Comparison of ENCODE assay signal across 1 cellular context in genomic region chr11:119381186-119381988, GRCh38.
TF ChIP-seq lines count a peak whose summit lies in the region.

A gene with protein sequence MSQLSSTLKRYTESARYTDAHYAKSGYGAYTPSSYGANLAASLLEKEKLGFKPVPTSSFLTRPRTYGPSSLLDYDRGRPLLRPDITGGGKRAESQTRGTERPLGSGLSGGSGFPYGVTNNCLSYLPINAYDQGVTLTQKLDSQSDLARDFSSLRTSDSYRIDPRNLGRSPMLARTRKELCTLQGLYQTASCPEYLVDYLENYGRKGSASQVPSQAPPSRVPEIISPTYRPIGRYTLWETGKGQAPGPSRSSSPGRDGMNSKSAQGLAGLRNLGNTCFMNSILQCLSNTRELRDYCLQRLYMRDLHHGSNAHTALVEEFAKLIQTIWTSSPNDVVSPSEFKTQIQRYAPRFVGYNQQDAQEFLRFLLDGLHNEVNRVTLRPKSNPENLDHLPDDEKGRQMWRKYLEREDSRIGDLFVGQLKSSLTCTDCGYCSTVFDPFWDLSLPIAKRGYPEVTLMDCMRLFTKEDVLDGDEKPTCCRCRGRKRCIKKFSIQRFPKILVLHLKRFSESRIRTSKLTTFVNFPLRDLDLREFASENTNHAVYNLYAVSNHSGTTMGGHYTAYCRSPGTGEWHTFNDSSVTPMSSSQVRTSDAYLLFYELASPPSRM (minus strand): TSS chr11:119381690. CDS start chr11:119373480, 8,210 bp downstream.

TF ChIP-seq in K562, 482 proteins besides CTCF, POLR2A, EP300 and RAD21 (continued from another document and continues in another):
- TF ChIP-seq, protein P1, sequence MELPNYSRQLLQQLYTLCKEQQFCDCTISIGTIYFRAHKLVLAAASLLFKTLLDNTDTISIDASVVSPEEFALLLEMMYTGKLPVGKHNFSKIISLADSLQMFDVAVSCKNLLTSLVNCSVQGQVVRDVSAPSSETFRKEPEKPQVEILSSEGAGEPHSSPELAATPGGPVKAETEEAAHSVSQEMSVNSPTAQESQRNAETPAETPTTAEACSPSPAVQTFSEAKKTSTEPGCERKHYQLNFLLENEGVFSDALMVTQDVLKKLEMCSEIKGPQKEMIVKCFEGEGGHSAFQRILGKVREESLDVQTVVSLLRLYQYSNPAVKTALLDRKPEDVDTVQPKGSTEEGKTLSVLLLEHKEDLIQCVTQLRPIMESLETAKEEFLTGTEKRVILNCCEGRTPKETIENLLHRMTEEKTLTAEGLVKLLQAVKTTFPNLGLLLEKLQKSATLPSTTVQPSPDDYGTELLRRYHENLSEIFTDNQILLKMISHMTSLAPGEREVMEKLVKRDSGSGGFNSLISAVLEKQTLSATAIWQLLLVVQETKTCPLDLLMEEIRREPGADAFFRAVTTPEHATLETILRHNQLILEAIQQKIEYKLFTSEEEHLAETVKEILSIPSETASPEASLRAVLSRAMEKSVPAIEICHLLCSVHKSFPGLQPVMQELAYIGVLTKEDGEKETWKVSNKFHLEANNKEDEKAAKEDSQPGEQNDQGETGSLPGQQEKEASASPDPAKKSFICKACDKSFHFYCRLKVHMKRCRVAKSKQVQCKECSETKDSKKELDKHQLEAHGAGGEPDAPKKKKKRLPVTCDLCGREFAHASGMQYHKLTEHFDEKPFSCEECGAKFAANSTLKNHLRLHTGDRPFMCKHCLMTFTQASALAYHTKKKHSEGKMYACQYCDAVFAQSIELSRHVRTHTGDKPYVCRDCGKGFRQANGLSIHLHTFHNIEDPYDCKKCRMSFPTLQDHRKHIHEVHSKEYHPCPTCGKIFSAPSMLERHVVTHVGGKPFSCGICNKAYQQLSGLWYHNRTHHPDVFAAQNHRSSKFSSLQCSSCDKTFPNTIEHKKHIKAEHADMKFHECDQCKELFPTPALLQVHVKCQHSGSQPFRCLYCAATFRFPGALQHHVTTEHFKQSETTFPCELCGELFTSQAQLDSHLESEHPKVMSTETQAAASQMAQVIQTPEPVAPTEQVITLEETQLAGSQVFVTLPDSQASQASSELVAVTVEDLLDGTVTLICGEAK (IDR thresholded peaks at IDR 0.05): 0 out of 2 replicates have a peak, but pooled peaks have one; percentile 34
- TF ChIP-seq, protein P1 (CRISPR knock-in tag; IDR thresholded peaks at IDR 0.05): no peak
- TF ChIP-seq ZNF79 (CRISPR knock-in tag; IDR thresholded peaks at IDR 0.05; ENCODE audit: low read depth) (no peak), HDAC3 (IDR thresholded peaks at IDR 0.05; ENCODE audit: borderline replicate concordance, partially characterized antibody) (peak; percentile 66), KLF16 (IDR thresholded peaks at IDR 0.05) (0 out of 2 replicates have a peak, but pooled peaks have one; percentile 22), MYC (IDR thresholded peaks at IDR 0.05; ENCODE audit: low read depth, low read length) (peak; percentile 92), MYC (CRISPR knock-in tag; IDR thresholded peaks at IDR 0.05; ENCODE audit: borderline replicate concordance, low read depth) (no peak), ZNF232 (CRISPR knock-in tag; IDR thresholded peaks at IDR 0.05) (0 out of 2 replicates have a peak, but pooled peaks have one; percentile 29), CTBP1 (IDR thresholded peaks at IDR 0.05; ENCODE audit: borderline replicate concordance) (peak; percentile 84), ZEB2 (IDR thresholded peaks at IDR 0.05) (no peak), LCOR (CRISPR knock-in tag; IDR thresholded peaks at IDR 0.05) (peak; percentile 45; the same call in 1 of the 2 replicates), ATF3 (IDR thresholded peaks at IDR 0.05) (peak; percentile 55), ATF3 (CRISPR knock-in tag; conservative IDR thresholded peaks at IDR 0.05) (peak; percentile 42; the same call in 1 of the 2 replicates), GTF2A2 (tag; IDR thresholded peaks at IDR 0.05) (no peak), KLF13 (tag; IDR thresholded peaks at IDR 0.05; ENCODE audit: borderline replicate concordance, low read depth) (peak; percentile 51; the same call in 1 of the 2 replicates), ZHX1 (conservative IDR thresholded peaks at IDR 0.05; ENCODE audit: low read length) (0 out of 2 replicates have a peak, but pooled peaks have one; percentile 18), PHF20 (IDR thresholded peaks at IDR 0.05; ENCODE audit: partially characterized antibody) (peak; percentile 15), ETV5 (CRISPR knock-in tag; IDR thresholded peaks at IDR 0.05; ENCODE audit: low read depth) (peak; percentile 49; the same call in 1 of the 2 replicates), ZNF408 (CRISPR knock-in tag; IDR thresholded peaks at IDR 0.05; ENCODE audit: low read depth) (no peak), TARDBP (IDR thresholded peaks at IDR 0.05) (peak; percentile 90), KAT7 (CRISPR knock-in tag; IDR thresholded peaks at IDR 0.05; ENCODE audit: borderline replicate concordance) (0 out of 2 replicates have a peak, but pooled peaks have one; percentile 54), TAF1 (IDR thresholded peaks at IDR 0.05; ENCODE audit: control insufficient read depth, extremely low read depth, insufficient read depth, low read length, severe bottlenecking) (peak; percentile 44), MCM5 (IDR thresholded peaks at IDR 0.05; ENCODE audit: low read depth) (no peak), NEUROD1 (IDR thresholded peaks at IDR 0.05; ENCODE audit: borderline replicate concordance, low read depth, low read length, partially characterized antibody) (peak; percentile 74), HDAC8 (tag; IDR thresholded peaks at IDR 0.05) (0 out of 2 replicates have a peak, but pooled peaks have one; percentile 19), POLR2G (IDR thresholded peaks at IDR 0.05; ENCODE audit: low read depth, low read length) (peak; percentile 84), ZNF274 (IDR thresholded peaks at IDR 0.05; ENCODE audit: borderline replicate concordance, low read depth, low read length) (no peak), YY1 (IDR thresholded peaks at IDR 0.05; ENCODE audit: borderline replicate concordance in 1 of 3, control insufficient read depth in 1 of 3, extremely low read depth in 1 of 3, insufficient read depth in 3 of 3, insufficient read length in 1 of 3, insufficient replicate concordance in 2 of 3, low read depth in 1 of 3, low read length in 2 of 3) (peak in 2 of 3 experiments; percentile 45 to 60), MNT (conservative IDR thresholded peaks at IDR 0.05) (peak; percentile 100), RBFOX2 (IDR thresholded peaks at IDR 0.05; ENCODE audit: low read depth, low read length) (peak; percentile 81), ZNF384 (IDR thresholded peaks at IDR 0.05; ENCODE audit: low read depth, low read length) (0 out of 2 replicates have a peak, but pooled peaks have one; percentile 23), THRAP3 (IDR thresholded peaks at IDR 0.05; ENCODE audit: borderline replicate concordance) (no peak), MTA3 (IDR thresholded peaks at IDR 0.05; ENCODE audit: borderline replicate concordance) (peak; percentile 93; the same call in 1 of the 2 replicates)
- TF ChIP-seq, protein P2, sequence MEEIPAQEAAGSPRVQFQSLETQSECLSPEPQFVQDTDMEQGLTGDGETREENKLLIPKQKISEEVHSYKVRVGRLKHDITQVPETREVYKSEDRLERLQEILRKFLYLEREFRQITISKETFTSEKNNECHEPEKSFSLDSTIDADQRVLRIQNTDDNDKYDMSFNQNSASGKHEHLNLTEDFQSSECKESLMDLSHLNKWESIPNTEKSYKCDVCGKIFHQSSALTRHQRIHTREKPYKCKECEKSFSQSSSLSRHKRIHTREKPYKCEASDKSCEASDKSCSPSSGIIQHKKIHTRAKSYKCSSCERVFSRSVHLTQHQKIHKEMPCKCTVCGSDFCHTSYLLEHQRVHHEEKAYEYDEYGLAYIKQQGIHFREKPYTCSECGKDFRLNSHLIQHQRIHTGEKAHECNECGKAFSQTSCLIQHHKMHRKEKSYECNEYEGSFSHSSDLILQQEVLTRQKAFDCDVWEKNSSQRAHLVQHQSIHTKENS (CRISPR knock-in tag; IDR thresholded peaks at IDR 0.05): no peak
- TF ChIP-seq, protein P3, sequence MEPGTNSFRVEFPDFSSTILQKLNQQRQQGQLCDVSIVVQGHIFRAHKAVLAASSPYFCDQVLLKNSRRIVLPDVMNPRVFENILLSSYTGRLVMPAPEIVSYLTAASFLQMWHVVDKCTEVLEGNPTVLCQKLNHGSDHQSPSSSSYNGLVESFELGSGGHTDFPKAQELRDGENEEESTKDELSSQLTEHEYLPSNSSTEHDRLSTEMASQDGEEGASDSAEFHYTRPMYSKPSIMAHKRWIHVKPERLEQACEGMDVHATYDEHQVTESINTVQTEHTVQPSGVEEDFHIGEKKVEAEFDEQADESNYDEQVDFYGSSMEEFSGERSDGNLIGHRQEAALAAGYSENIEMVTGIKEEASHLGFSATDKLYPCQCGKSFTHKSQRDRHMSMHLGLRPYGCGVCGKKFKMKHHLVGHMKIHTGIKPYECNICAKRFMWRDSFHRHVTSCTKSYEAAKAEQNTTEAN (CRISPR knock-in tag; IDR thresholded peaks at IDR 0.05): 0 out of 2 replicates have a peak, but pooled peaks have one; percentile 44
- TF ChIP-seq, protein P4, sequence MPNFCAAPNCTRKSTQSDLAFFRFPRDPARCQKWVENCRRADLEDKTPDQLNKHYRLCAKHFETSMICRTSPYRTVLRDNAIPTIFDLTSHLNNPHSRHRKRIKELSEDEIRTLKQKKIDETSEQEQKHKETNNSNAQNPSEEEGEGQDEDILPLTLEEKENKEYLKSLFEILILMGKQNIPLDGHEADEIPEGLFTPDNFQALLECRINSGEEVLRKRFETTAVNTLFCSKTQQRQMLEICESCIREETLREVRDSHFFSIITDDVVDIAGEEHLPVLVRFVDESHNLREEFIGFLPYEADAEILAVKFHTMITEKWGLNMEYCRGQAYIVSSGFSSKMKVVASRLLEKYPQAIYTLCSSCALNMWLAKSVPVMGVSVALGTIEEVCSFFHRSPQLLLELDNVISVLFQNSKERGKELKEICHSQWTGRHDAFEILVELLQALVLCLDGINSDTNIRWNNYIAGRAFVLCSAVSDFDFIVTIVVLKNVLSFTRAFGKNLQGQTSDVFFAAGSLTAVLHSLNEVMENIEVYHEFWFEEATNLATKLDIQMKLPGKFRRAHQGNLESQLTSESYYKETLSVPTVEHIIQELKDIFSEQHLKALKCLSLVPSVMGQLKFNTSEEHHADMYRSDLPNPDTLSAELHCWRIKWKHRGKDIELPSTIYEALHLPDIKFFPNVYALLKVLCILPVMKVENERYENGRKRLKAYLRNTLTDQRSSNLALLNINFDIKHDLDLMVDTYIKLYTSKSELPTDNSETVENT (CRISPR knock-in tag; IDR thresholded peaks at IDR 0.05): peak; percentile 57; the same call in 1 of the 2 replicates
